ENCODE assay signal across 20 cellular contexts in genomic region chr13:82501804-82502203, GRCh38.
"Had no signal": no experiment of that assay in that cellular context is flagged by ENCODE, and none has a peak within 500 bp of the region (broad histone marks: within the 10 kb centered on the region; RNA-seq: fewer than 3 reads in every experiment).

No MANE protein-coding gene starts in this region.

- H3K9me3 ChIP-seq: SK-N-SH had no signal

- ATAC-seq: K562, Panc1, PC-3 had no signal

- H3K4me3 ChIP-seq: K562 had no signal

- H3K9ac ChIP-seq: KMS-11, SK-N-SH had no signal

- DNase-seq: Kasumi-1, MM.1S, NCI-H1092 treated with DMSO at 0.1 percent for 48 hours, NCI-H1417, NCI-H1436 treated with DMSO at 0.1 percent for 48 hours, NCI-H1694, NCI-H187 treated with DMSO at 0.1 percent for 48 hours, NCI-H2029 treated with DMSO at 0.1 percent for 48 hours, NCI-H2171, NCI-H226, NCI-H446, NCI-H510A, NCI-H774, PC-3, SHP77, SK-N-SH, SW 1271 had no signal
